In genomic region chr5:116685069-116685468, GRCh38 we compare ENCODE assay signal across 17 cellular contexts.
DNase-seq lines count a peak whose midpoint lies in the region; ATAC-seq and TF ChIP-seq lines count a peak whose summit lies in the region.
"Had no signal": no experiment of that assay in that cellular context is flagged by ENCODE, and none has a peak within 500 bp of the region (broad histone marks: within the 10 kb centered on the region; RNA-seq: fewer than 3 reads in every experiment).

No MANE protein-coding gene starts in this region.

- H3K4me3 ChIP-seq in mesendoderm (ENCODE audit: low read length) (no peak overlapping the region), trophoblast cell (ENCODE audit: low read depth, low read length) (no peak overlapping the region), BE2C (ENCODE audit: low read depth, low read length) (no peak overlapping the region)
- H3K4me3 ChIP-seq: BLaER1 had no signal

- in situ Hi-C loops in SK-MEL-5 (cut with HindIII; ENCODE audit: low pct_unique_long_range_greater_than_20kb, low sequenced_read_pairs), result no loop called here

- H2BK15ac ChIP-seq in mesendoderm (replicated peaks; ENCODE audit: low read depth), result no peak overlapping the region

- POLR2A ChIA-PET in WTC11 (lab: Charles Lee), result no interaction called here

- H2BK120ac ChIP-seq in mesendoderm (ENCODE audit: low read depth, low read length), result no peak overlapping the region
- H2BK120ac ChIP-seq in trophoblast cell (ENCODE audit: insufficient read depth, low read length, poor library complexity), result peak overlapping the region; percentile 32

- H3K36me3 ChIP-seq in mesendoderm (ENCODE audit: control insufficient read depth, insufficient read depth, low read length) (no peaks in the 10 kb centered on the region), trophoblast cell (ENCODE audit: control insufficient read depth in 1 of 2, insufficient read depth in 2 of 2, low read length in 2 of 2) (no peaks in the 10 kb centered on the region), BE2C (no peaks in the 10 kb centered on the region)
- H3K36me3 ChIP-seq: BLaER1 had no signal

- peak overlapping the region; percentile 7; the same call in 1 of the 2 replicates for H3K27ac Mint-ChIP-seq in WTC11
- H3K27ac Mint-ChIP-seq: CD8-positive, alpha-beta T cell had no signal

- H3K79me2 ChIP-seq in mesendoderm (ENCODE audit: control insufficient read depth, insufficient read depth, low read length), result no peaks in the 10 kb centered on the region
- no peaks in the 10 kb centered on the region for H3K79me2 ChIP-seq in trophoblast cell (ENCODE audit: control insufficient read depth, insufficient read depth, low read length, poor library complexity)

- no peak overlapping the region for H3K27ac ChIP-seq in mesendoderm (ENCODE audit: low read depth, low read length)
- H3K27ac ChIP-seq in trophoblast cell (ENCODE audit: low read depth, low read length), result no peak overlapping the region
- H3K27ac ChIP-seq: BLaER1, C4-2B had no signal

- peaks cover 20% of the 10 kb centered on the region for H3K4me1 Mint-ChIP-seq in WTC11
- H3K4me1 Mint-ChIP-seq: CD4-positive, CD25-positive, alpha-beta regulatory T cell had no signal

- no peak overlapping the region for H3K4me2 ChIP-seq in mesendoderm (ENCODE audit: low read length)
- H3K4me2 ChIP-seq in trophoblast cell (ENCODE audit: low read length), result no peak overlapping the region
- H3K4me2 ChIP-seq: BLaER1 had no signal

- H3K4ac ChIP-seq in mesendoderm (ENCODE audit: low read depth, low read length), result no peak overlapping the region
- no peak overlapping the region for H3K4ac ChIP-seq in trophoblast cell (ENCODE audit: low read depth, low read length)

- no peak overlapping the region for H2BK12ac ChIP-seq in trophoblast cell (ENCODE audit: low read length)

- H2AK5ac ChIP-seq in mesendoderm (ENCODE audit: low read length) (no peak overlapping the region), trophoblast cell (ENCODE audit: low read length) (no peak overlapping the region)

- no peaks in the 10 kb centered on the region for H3K36me3 Mint-ChIP-seq in WTC11
- H3K36me3 Mint-ChIP-seq: CD4-positive, CD25-positive, alpha-beta regulatory T cell; CD8-positive, alpha-beta T cell had no signal

- no peak overlapping the region for H3K9ac ChIP-seq in mesendoderm (ENCODE audit: low read length)
- H3K9ac ChIP-seq in trophoblast cell (ENCODE audit: low read length), result no peak overlapping the region
- H3K9ac ChIP-seq: BLaER1 had no signal

- no peak overlapping the region for H4K8ac ChIP-seq in mesendoderm (ENCODE audit: low read depth, low read length)
- no peak overlapping the region for H4K8ac ChIP-seq in trophoblast cell (ENCODE audit: low read depth, low read length)

- no peak for TF ChIP-seq CTCF in WTC11 (IDR thresholded peaks at IDR 0.05)
- TF ChIP-seq CTCF in BE2C (IDR thresholded peaks at IDR 0.05; ENCODE audit: low read depth, low read length), result no peak

- no peak overlapping the region for H4K91ac ChIP-seq in trophoblast cell (ENCODE audit: low read depth, low read length)

- no peaks in the 10 kb centered on the region for H3K9me3 Mint-ChIP-seq in WTC11
- H3K9me3 Mint-ChIP-seq: CD8-positive, alpha-beta T cell; H9 had no signal

- DNase-seq in SK-MEL-5 (ENCODE audit: low read depth, low spot score) (peak; percentile 70), WTC11 (ENCODE audit: low spot score) (no peak), mesendoderm (peak; percentile 23), trophoblast cell (no peak), BE2C (no peak), NCI-H2081 treated with DMSO at 0.1 percent for 48 hours (lab: John Stamatoyannopoulos, UW) (no peak), NCI-H1694 (lab: John Stamatoyannopoulos, UW) (no peak)
- DNase-seq: Caco-2; CD4-positive, CD25-positive, alpha-beta regulatory T cell; CD8-positive, alpha-beta T cell; DMS153; DND-41; H9 had no signal

- H3K27me3 ChIP-seq in mesendoderm (ENCODE audit: insufficient read depth, low read length, poor library complexity) (no peaks in the 10 kb centered on the region), trophoblast cell (ENCODE audit: insufficient read depth, low read length) (no peaks in the 10 kb centered on the region), BE2C (no peaks in the 10 kb centered on the region)
- H3K27me3 ChIP-seq: BLaER1 had no signal

- H3K27me3 Mint-ChIP-seq in WTC11 (ENCODE audit: low read depth), result no peaks in the 10 kb centered on the region; the same call in 1 of the 2 replicates
- H3K27me3 Mint-ChIP-seq: CD4-positive, CD25-positive, alpha-beta regulatory T cell had no signal

- no peak overlapping the region for H2AFZ ChIP-seq in trophoblast cell (ENCODE audit: insufficient read depth, low read length, poor library complexity)

- no peak overlapping the region for H3K14ac ChIP-seq in trophoblast cell (ENCODE audit: low read length)

- no peaks in the 10 kb centered on the region for H3K9me3 ChIP-seq in trophoblast cell (ENCODE audit: insufficient read depth, low read depth, low read length)
- H3K9me3 ChIP-seq in BE2C, result no peaks in the 10 kb centered on the region
- H3K9me3 ChIP-seq: BLaER1, Caco-2 had no signal

- H3K4me3 Mint-ChIP-seq in WTC11, result no peak overlapping the region
- H3K4me3 Mint-ChIP-seq: CD4-positive, CD25-positive, alpha-beta regulatory T cell; CD8-positive, alpha-beta T cell; H9 had no signal

- no CpG with 5 or more reads among the region's 6 CpGs for WGBS in mesendoderm (ENCODE audit: extremely low coverage, insufficient coverage, low lambda C conversion rate)
- WGBS in trophoblast cell (ENCODE audit: extremely low coverage, insufficient coverage, insufficient read length), result no CpG with 5 or more reads among the region's 6 CpGs

- no peak overlapping the region for H3K56ac ChIP-seq in mesendoderm (ENCODE audit: low read length)

- no peak overlapping the region for H2BK5ac ChIP-seq in mesendoderm (ENCODE audit: low read length)
- no peak overlapping the region for H2BK5ac ChIP-seq in trophoblast cell (ENCODE audit: low read depth, low read length, poor library complexity)

- ATAC-seq in WTC11 (no peak), HG02885 (IDR thresholded peaks at IDR 0.05; ENCODE audit: poor library complexity, unreplicated experiment) (no peak)
- ATAC-seq: CD8-positive, alpha-beta T cell; HCT116 had no signal

- no peaks in the 10 kb centered on the region for H3K4me1 ChIP-seq in mesendoderm (ENCODE audit: control insufficient read depth, low read depth, low read length)
- peaks cover 0 to 4% of the 10 kb centered on the region in 2 experiments for H3K4me1 ChIP-seq in trophoblast cell (ENCODE audit: control insufficient read depth in 1 of 2, insufficient read depth in 2 of 2, low read length in 2 of 2)
- H3K4me1 ChIP-seq in BE2C, result no peaks in the 10 kb centered on the region
- H3K4me1 ChIP-seq: BLaER1, Caco-2 had no signal

- H3K18ac ChIP-seq in mesendoderm (ENCODE audit: low read length) (no peak overlapping the region), trophoblast cell (ENCODE audit: low read length) (no peak overlapping the region)

- H3K79me1 ChIP-seq in mesendoderm (ENCODE audit: low read length) (no peaks in the 10 kb centered on the region), trophoblast cell (ENCODE audit: low read length) (peaks cover 4% of the 10 kb centered on the region)

- no peak overlapping the region for H4K5ac ChIP-seq in mesendoderm (ENCODE audit: low read length)

- no peak overlapping the region for H3K23ac ChIP-seq in mesendoderm (ENCODE audit: low read length)
- H3K23ac ChIP-seq in trophoblast cell (ENCODE audit: low read length), result no peak overlapping the region

- no peak overlapping the region for H4K12ac ChIP-seq in trophoblast cell (ENCODE audit: low read depth, low read length)

- CTCF ChIA-PET in WTC11 (lab: Charles Lee), result no interaction called here

TF ChIP-seq in WTC11, 78 proteins besides CTCF, POLR2A, EP300 and RAD21:
- TF ChIP-seq ELF4 (CRISPR knock-in tag; IDR thresholded peaks at IDR 0.05; ENCODE audit: low read depth) (no peak), TP53 (CRISPR knock-in tag; IDR thresholded peaks at IDR 0.05) (no peak), HMGXB4 (CRISPR knock-in tag; IDR thresholded peaks at IDR 0.05) (no peak), SMAD4 (CRISPR knock-in tag; IDR thresholded peaks at IDR 0.05) (no peak)

Comparison
In these comparisons a context has a peak if more than half of its experiments do, and no peak if none do; other contexts are left out.
1. DNase-seq: peak in SK-MEL-5 (single experiment) and mesendoderm (single experiment); none in WTC11 (single experiment), trophoblast cell (0 of 2), BE2C (single experiment), NCI-H2081 treated with DMSO at 0.1 percent for 48 hours (single experiment) and NCI-H1694 (single experiment).